17 cellular contexts compared by ENCODE assay signal in genomic region chr1:197781998-197782718, GRCh38. TPM values are rescaled to one million over a fixed set of nuclear protein-coding genes. Genes with fewer than 3 reads are reported as not detected.
A peak's percentile ranks its signal among the peaks of the same experiment; 100 is the strongest.
DNase-seq lines count a peak whose midpoint lies in the region; ATAC-seq and TF ChIP-seq lines count a peak whose summit lies in the region.
"Had no signal": no experiment of that assay in that cellular context is flagged by ENCODE, and none has a peak within 500 bp of the region (broad histone marks: within the 10 kb centered on the region; RNA-seq: fewer than 3 reads in every experiment).

No MANE protein-coding gene starts in this region.

- H3K4me3 Mint-ChIP-seq in Calu3 (ENCODE audit: low read depth, unreplicated experiment): no peak overlapping the region
- H3K4me3 Mint-ChIP-seq in dendritic cell treated with granulocyte-macrophage colony-stimulating factor and Interleukin-4, amounts not matched to agents 40 ng/mL and 50 ng/mL, for 4 days: no peak overlapping the region
- H3K4me3 Mint-ChIP-seq: activated CD8-positive, alpha-beta memory T cell treated with anti-CD3 and anti-CD28 coated beads, Interleukin-2, amount 10 ng/mL, durations not matched to agents 7 days and 5 days; activated naive CD4-positive, alpha-beta T cell treated with anti-CD3 and anti-CD28 coated beads, Interleukin-2, amount 10 ng/mL, durations not matched to agents 7 days and 5 days; stimulated activated naive B cell treated with anti-CD40 and anti-IgM and Interleukin-4, amounts not matched to agents 10 μg/mL and 1 μg/mL and 100 μg/mL, for 72 hours had no signal

- H3K27ac ChIP-seq in heart right ventricle: peak overlapping the region in 1 of 10 donors; percentile 9
- H3K27ac ChIP-seq: HL-60, lower lobe of right lung had no signal

- no peaks in the 10 kb centered on the region for H3K27me3 Mint-ChIP-seq in Calu3 (ENCODE audit: unreplicated experiment)
- no peaks in the 10 kb centered on the region for H3K27me3 Mint-ChIP-seq in dendritic cell treated with granulocyte-macrophage colony-stimulating factor and Interleukin-4, amounts not matched to agents 40 ng/mL and 50 ng/mL, for 4 days
- H3K27me3 Mint-ChIP-seq: activated CD8-positive, alpha-beta memory T cell treated with anti-CD3 and anti-CD28 coated beads, Interleukin-2, amount 10 ng/mL, durations not matched to agents 7 days and 5 days; activated naive CD4-positive, alpha-beta T cell treated with anti-CD3 and anti-CD28 coated beads, Interleukin-2, amount 10 ng/mL, durations not matched to agents 7 days and 5 days; stimulated activated naive B cell treated with anti-CD40 and anti-IgM and Interleukin-4, amounts not matched to agents 10 μg/mL and 1 μg/mL and 100 μg/mL, for 72 hours had no signal

- no peaks in the 10 kb centered on the region for H3K27me3 ChIP-seq in heart right ventricle

- DNase-seq in Calu3: no peak
- peak; percentile 68 for DNase-seq in OCI-M1 (lab: John Stamatoyannopoulos, UW)
- peak in 1 of 3 donors; percentile 31 for DNase-seq in mucosa of descending colon
- DNase-seq in NCI-H69 (lab: John Stamatoyannopoulos, UW): no peak
- DNase-seq in mesenteric fat pad (ENCODE audit: low spot score): no peak
- DNase-seq in heart right ventricle: no peak
- no peak for DNase-seq in NCI-H446 (lab: John Stamatoyannopoulos, UW)
- DNase-seq: activated CD8-positive, alpha-beta memory T cell treated with anti-CD3 and anti-CD28 coated beads, Interleukin-2, amount 10 ng/mL, durations not matched to agents 7 days and 5 days; activated naive CD4-positive, alpha-beta T cell treated with anti-CD3 and anti-CD28 coated beads, Interleukin-2, amount 10 ng/mL, durations not matched to agents 7 days and 5 days; C1 segment of cervical spinal cord; lower lobe of right lung; posterior cingulate gyrus; stimulated activated naive B cell treated with anti-CD40 and anti-IgM and Interleukin-4, amounts not matched to agents 10 μg/mL and 1 μg/mL and 100 μg/mL, for 72 hours; T1000 had no signal

- BruUV-seq in Calu3 (replicated peaks; lab: Mats Ljungman, UMichigan): no TSS peak

- peaks cover 39% of the 10 kb centered on the region for H3K4me1 ChIP-seq in mucosa of descending colon (ENCODE audit: low read depth)
- H3K4me1 ChIP-seq in heart right ventricle: peaks cover 0 to 31% (median 0%) of the 10 kb centered on the region in 9 donors

- H3K4me3 ChIP-seq in mucosa of descending colon: no peak overlapping the region
- H3K4me3 ChIP-seq in heart right ventricle: no peak overlapping the region
- H3K4me3 ChIP-seq: coronary artery, lower lobe of right lung had no signal

- H3K36me3 ChIP-seq in mucosa of descending colon (ENCODE audit: low read depth) (no peaks in the 10 kb centered on the region), heart right ventricle (no peaks in the 10 kb centered on the region)
- H3K36me3 ChIP-seq: lower lobe of right lung had no signal

- WGBS in heart right ventricle, 2 donors: 79 to 88% methylated on average over 2 of the region's 2 CpGs

- intact Hi-C loops in Calu3 (cut with micrococcal nuclease; ENCODE audit: unreplicated experiment) (loop anchor here (5.0 kb wide), 1 partner anchor 80 kb away; no protein-coding TSS in a partner anchor), mucosa of descending colon (cut with DNase I, micrococcal nuclease) (no loop called here), heart right ventricle (cut with DNase I) (no loop called here)
- intact Hi-C loops in dendritic cell treated with granulocyte-macrophage colony-stimulating factor and Interleukin-4, amounts not matched to agents 40 ng/mL and 50 ng/mL, for 4 days (cut with micrococcal nuclease): loop anchor here (5.0 kb wide), 1 partner anchor 85 kb away; no protein-coding TSS in a partner anchor

- no peak for TF ChIP-seq CTCF in Calu3 (IDR thresholded peaks at IDR 0.05; ENCODE audit: unreplicated experiment)
- no peak for TF ChIP-seq CTCF in mucosa of descending colon (IDR thresholded peaks at IDR 0.05)
- no peak for TF ChIP-seq CTCF in heart right ventricle (IDR thresholded peaks at IDR 0.05)

- CTCF ChIA-PET in Calu3 (lab: Charles Lee): no interaction called here

- H3K27ac Mint-ChIP-seq in Calu3 (ENCODE audit: unreplicated experiment): peak overlapping the region; percentile 86
- H3K27ac Mint-ChIP-seq in dendritic cell treated with granulocyte-macrophage colony-stimulating factor and Interleukin-4, amounts not matched to agents 40 ng/mL and 50 ng/mL, for 4 days: peak overlapping the region; percentile 80
- H3K27ac Mint-ChIP-seq: activated CD8-positive, alpha-beta memory T cell treated with anti-CD3 and anti-CD28 coated beads, Interleukin-2, amount 10 ng/mL, durations not matched to agents 7 days and 5 days; activated naive CD4-positive, alpha-beta T cell treated with anti-CD3 and anti-CD28 coated beads, Interleukin-2, amount 10 ng/mL, durations not matched to agents 7 days and 5 days had no signal

- peak; percentile 80 for ATAC-seq in mucosa of descending colon
- ATAC-seq in heart right ventricle: no peak
- ATAC-seq: activated CD8-positive, alpha-beta memory T cell treated with anti-CD3 and anti-CD28 coated beads, Interleukin-2, amount 10 ng/mL, durations not matched to agents 7 days and 5 days; lower lobe of right lung had no signal

- H3K36me3 Mint-ChIP-seq in Calu3 (ENCODE audit: insufficient read depth, unreplicated experiment): peaks cover 5% of the 10 kb centered on the region
- H3K36me3 Mint-ChIP-seq in dendritic cell treated with granulocyte-macrophage colony-stimulating factor and Interleukin-4, amounts not matched to agents 40 ng/mL and 50 ng/mL, for 4 days (ENCODE audit: low read depth): no peaks in the 10 kb centered on the region
- H3K36me3 Mint-ChIP-seq: stimulated activated naive B cell treated with anti-CD40 and anti-IgM and Interleukin-4, amounts not matched to agents 10 μg/mL and 1 μg/mL and 100 μg/mL, for 72 hours had no signal

- H3K4me1 Mint-ChIP-seq in Calu3 (ENCODE audit: low read depth, unreplicated experiment): peaks cover 40% of the 10 kb centered on the region
- H3K4me1 Mint-ChIP-seq in dendritic cell treated with granulocyte-macrophage colony-stimulating factor and Interleukin-4, amounts not matched to agents 40 ng/mL and 50 ng/mL, for 4 days (ENCODE audit: low read depth): peaks cover 42% of the 10 kb centered on the region

- peaks cover 5% of the 10 kb centered on the region for H3K9me3 Mint-ChIP-seq in Calu3 (ENCODE audit: low read depth, unreplicated experiment)
- no peaks in the 10 kb centered on the region for H3K9me3 Mint-ChIP-seq in dendritic cell treated with granulocyte-macrophage colony-stimulating factor and Interleukin-4, amounts not matched to agents 40 ng/mL and 50 ng/mL, for 4 days
- H3K9me3 Mint-ChIP-seq: activated naive CD4-positive, alpha-beta T cell treated with anti-CD3 and anti-CD28 coated beads, Interleukin-2, amount 10 ng/mL, durations not matched to agents 7 days and 5 days; stimulated activated naive B cell treated with anti-CD40 and anti-IgM and Interleukin-4, amounts not matched to agents 10 μg/mL and 1 μg/mL and 100 μg/mL, for 72 hours had no signal

- no peaks in the 10 kb centered on the region for H3K9me3 ChIP-seq in mucosa of descending colon
- peaks cover 0 to 9% (median 0%) of the 10 kb centered on the region in 11 donors for H3K9me3 ChIP-seq in heart right ventricle
- H3K9me3 ChIP-seq: lower lobe of right lung had no signal

RNA-seq across cellular contexts. Expression of gene DENND1B, which starts 6.9 kb away (rescaled TPM):
- 26.7 and 28.2 TPM in 2 replicates for total RNA-seq in Calu3 (2022)
- 10 to 100 TPM; 29.3 to 54.9 (median 32.2) TPM for total RNA-seq in mucosa of descending colon
- total RNA-seq in mesenteric fat pad: 7.1 TPM
- total RNA-seq in heart right ventricle: 10 to 100 TPM; 21.1 to 36.3 (median 23.8) TPM
- polyA plus RNA-seq in heart right ventricle: 1 to 10 TPM; 1.5 to 7.1 TPM

Comparison
In these comparisons a context has a peak if more than half of its experiments do, and no peak if none do; other contexts are left out.
1. intact Hi-C loops: an anchor here in Calu3 (5.0 kb wide) and dendritic cell treated with granulocyte-macrophage colony-stimulating factor and Interleukin-4, amounts not matched to agents 40 ng/mL and 50 ng/mL, for 4 days (5.0 kb wide); none called in mucosa of descending colon and heart right ventricle.